ENCODE assay signal across 27 cellular contexts in the genomic region with DNA sequence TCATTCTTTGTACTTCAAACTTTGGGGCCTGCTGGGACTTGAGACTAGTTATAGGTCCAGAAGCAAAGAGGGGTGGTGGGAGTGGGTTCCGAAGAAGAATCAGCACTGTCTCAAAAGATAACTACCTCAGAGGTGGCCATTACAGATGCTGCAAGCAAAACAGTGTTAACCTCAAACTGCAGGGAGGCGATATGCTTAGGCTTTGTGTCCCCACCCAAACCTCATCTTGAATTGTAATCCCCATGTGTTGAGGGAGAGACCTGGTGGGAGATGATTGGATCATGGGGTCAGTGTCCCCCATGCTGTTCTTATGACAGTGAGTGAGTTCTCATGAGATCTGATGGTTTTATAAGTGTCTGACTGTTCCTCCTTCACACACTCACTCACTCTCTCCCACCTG.
"Had no signal": no experiment of that assay in that cellular context is flagged by ENCODE, and none has a peak within 500 bp of the region (broad histone marks: within the 10 kb centered on the region; RNA-seq: fewer than 3 reads in every experiment).

No MANE protein-coding gene starts in this region.

- FAIRE-seq: urothelium cell line had no signal

- ATAC-seq: stimulated activated effector memory CD8-positive, alpha-beta T cell treated with anti-CD3 and anti-CD28 coated beads, Interleukin-12 subunit alpha, Interleukin-12 subunit beta, amount 100 ng/mL, for 72 hours; stimulated activated memory B cell treated with anti-CD40 and anti-IgM and Interleukin-4, amounts not matched to agents 10 μg/mL and 1 μg/mL and 100 μg/mL, for 72 hours; stimulated activated naive B cell treated with anti-CD40 and anti-IgM and Interleukin-4, amounts not matched to agents 10 μg/mL and 1 μg/mL and 100 μg/mL, for 72 hours; stimulated activated naive CD8-positive, alpha-beta T cell treated with anti-CD3 and anti-CD28 coated beads, Interleukin-15, amount 100 ng/mL, for 72 hours; stimulated activated naive CD8-positive, alpha-beta T cell treated with anti-CD3 and anti-CD28 coated beads, Interleukin-15, Interleukin-2, amounts not matched to agents 100 U/mL and 50 U/mL, for 24 hours; upper lobe of right lung had no signal

- H3K4me1 ChIP-seq: stomach, suprapubic skin, testis, thyroid gland, tibial artery, tibial nerve, transverse colon, upper lobe of left lung, upper lobe of right lung, uterus, vagina had no signal

- H3K36me3 ChIP-seq: stomach, suprapubic skin, thoracic aorta, thyroid gland, tibial artery, tibial nerve, transverse colon, upper lobe of left lung, upper lobe of right lung, uterus, vagina had no signal

- H3K27me3 ChIP-seq: stomach, testis, thyroid gland, tibial artery, tibial nerve, transverse colon, upper lobe of left lung, upper lobe of right lung, uterus, vagina had no signal

- DNase-seq: stimulated activated CD4-positive, alpha-beta T cell treated with anti-CD3 and anti-CD28 coated beads, Interleukin-2, amount 100 ng/mL, for 48 hours; stimulated activated CD4-positive, alpha-beta T cell treated with anti-CD3 and anti-CD28 coated beads, Interleukin-4, amount 100 ng/mL, for 1 hour; stimulated activated CD4-positive, alpha-beta T cell treated with anti-CD3 and anti-CD28 coated beads, Interleukin-4, amount 100 ng/mL, for 24 hours; stimulated activated CD4-positive, alpha-beta T cell treated with anti-CD3 and anti-CD28 coated beads, Interleukin-4, amount 100 ng/mL, for 4 hours; stimulated activated CD8-positive, alpha-beta memory T cell treated with anti-CD3 and anti-CD28 coated beads, Interleukin-4, amount 100 ng/mL, for 48 hours; stimulated activated naive B cell treated with anti-CD40 and anti-IgM and Interleukin-4, amounts not matched to agents 10 μg/mL and 1 μg/mL and 100 μg/mL, for 72 hours; stimulated activated naive CD4-positive, alpha-beta T cell; stimulated activated naive CD4-positive, alpha-beta T cell treated with Interleukin-2 at 50 U/mL for 16 hours; stimulated activated naive CD8-positive, alpha-beta T cell treated with anti-CD3 and anti-CD28 coated beads, Interleukin-15, amount 100 ng/mL, for 72 hours; stimulated activated naive CD8-positive, alpha-beta T cell treated with anti-CD3 and anti-CD28 coated beads, Interleukin-15, Interleukin-2, amounts not matched to agents 100 U/mL and 50 U/mL, for 24 hours; stomach; substantia nigra; testis; thyroid gland; tibial artery; transverse colon; trophoblast cell; upper lobe of left lung; upper lobe of right lung; uterus had no signal

- H3K4me3 ChIP-seq: stomach, suprapubic skin, testis, thoracic aorta, thyroid gland, tibial artery, tibial nerve, transverse colon, upper lobe of left lung, upper lobe of right lung, uterus, vagina had no signal

- H3K9me3 ChIP-seq: suprapubic skin, testis, thoracic aorta, thyroid gland, tibial artery, transverse colon, upper lobe of right lung, vagina had no signal

- H3K27ac ChIP-seq: stomach, suprapubic skin, testis, thoracic aorta, thyroid gland, tibial artery, tibial nerve, transverse colon, upper lobe of left lung, upper lobe of right lung, uterus, vagina had no signal
